ENCODE assay signal across 17 cellular contexts in the genomic region with DNA sequence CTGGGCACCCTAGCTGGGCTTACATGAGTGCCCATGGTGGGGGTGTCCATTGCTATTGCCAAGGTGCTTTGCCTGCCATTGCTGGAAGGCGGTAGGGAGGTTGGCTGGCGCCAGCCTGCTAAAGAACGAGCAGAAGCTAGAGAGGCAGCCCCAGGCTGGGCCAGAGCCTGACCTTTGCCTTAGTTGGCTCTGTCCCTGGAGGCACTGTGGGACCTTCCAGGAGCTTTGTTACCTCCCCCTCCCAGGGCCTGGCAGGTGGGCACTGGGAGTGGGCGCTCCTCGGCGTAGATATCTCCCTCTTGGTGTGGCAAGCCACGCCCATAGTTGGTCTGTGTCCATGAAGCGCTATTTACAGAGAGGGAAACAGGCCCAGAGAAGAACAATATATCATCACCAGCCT. TPM values are rescaled to one million over a fixed set of nuclear protein-coding genes. Genes with fewer than 3 reads are reported as not detected.
DNase-seq lines count a peak whose midpoint lies in the region; ATAC-seq and TF ChIP-seq lines count a peak whose summit lies in the region.
"Had no signal": no experiment of that assay in that cellular context is flagged by ENCODE, and none has a peak within 500 bp of the region (broad histone marks: within the 10 kb centered on the region; RNA-seq: fewer than 3 reads in every experiment).

No MANE protein-coding gene starts in this region.

- peaks cover 29 to 45% of the 10 kb centered on the region in 2 donors for H3K36me3 Mint-ChIP-seq in CD14-positive monocyte
- peaks cover 7% of the 10 kb centered on the region for H3K36me3 Mint-ChIP-seq in activated CD8-positive, alpha-beta T cell treated with anti-CD3 and anti-CD28 coated beads, Interleukin-2, amount 10 ng/mL, durations not matched to agents 7 days and 5 days (ENCODE audit: low read depth)

- H3K27me3 ChIP-seq in layer of hippocampus (ENCODE audit: control insufficient read depth, insufficient read depth, low read length) (no peaks in the 10 kb centered on the region), skeletal muscle tissue (ENCODE audit: control insufficient read depth in 3 of 3, insufficient read depth in 3 of 3, low read length in 3 of 3) (no peaks in the 10 kb centered on the region), PC-9 (ENCODE audit: insufficient read depth, low read depth) (no peaks in the 10 kb centered on the region)
- H3K27me3 ChIP-seq: Peyer's patch, upper lobe of left lung had no signal

- H3K9me2 ChIP-seq in PC-9 (ENCODE audit: insufficient read depth), result no peaks in the 10 kb centered on the region

- H3K9ac ChIP-seq in skeletal muscle tissue (ENCODE audit: low read depth in 1 of 3, low read length in 3 of 3), result peak overlapping the region; percentile 8 to 83 (median 51)

- DNase-seq in HUDEP-2 (lab: John Stamatoyannopoulos, UW; ENCODE audit: unreplicated experiment in 76 of 76), result peak in 65 of 76 experiments; percentile 29 to 85 (median 63)
- DNase-seq in SHP77 treated with DMSO at 0.1 percent for 48 hours (lab: John Stamatoyannopoulos, UW), result peak; percentile 81
- no peak for DNase-seq in PC-9
- DNase-seq in CD14-positive monocyte (ENCODE audit: low spot score), result no peak
- DNase-seq in activated CD8-positive, alpha-beta T cell treated with anti-CD3 and anti-CD28 coated beads, Interleukin-2, amount 10 ng/mL, durations not matched to agents 7 days and 5 days, result no peak
- DNase-seq: activated CD4-positive, alpha-beta T cell treated with anti-CD3 and anti-CD28 coated beads for 36 hours; activated T-cell treated with anti-CD3 and anti-CD28 coated beads, Interleukin-2, amount 50 U/mL, for 72 hours; cortex of kidney; hippocampal formation; mammary epithelial cell; NCI-H446 treated with DMSO at 0.1 percent for 48 hours; Peyer's patch; T-helper 17 cell had no signal

- no peak for ATAC-seq in activated CD8-positive, alpha-beta T cell treated with anti-CD3 and anti-CD28 coated beads, Interleukin-2, amount 10 ng/mL, durations not matched to agents 7 days and 5 days
- ATAC-seq: activated CD4-positive, alpha-beta T cell treated with anti-CD3 and anti-CD28 coated beads for 36 hours; activated T-cell treated with anti-CD3 and anti-CD28 coated beads, Interleukin-2, amount 50 U/mL, for 72 hours; esophagus mucosa; T-helper 17 cell had no signal

- H3K27ac Mint-ChIP-seq in CD14-positive monocyte, result no peak overlapping the region
- no peak overlapping the region for H3K27ac Mint-ChIP-seq in activated CD8-positive, alpha-beta T cell treated with anti-CD3 and anti-CD28 coated beads, Interleukin-2, amount 10 ng/mL, durations not matched to agents 7 days and 5 days
- H3K27ac Mint-ChIP-seq: activated CD4-positive, alpha-beta T cell treated with anti-CD3 and anti-CD28 coated beads for 36 hours; activated T-cell treated with anti-CD3 and anti-CD28 coated beads, Interleukin-2, amount 50 U/mL, for 72 hours had no signal

- peaks cover 0 to 4% (median 2%) of the 10 kb centered on the region in 3 donors for H3K27me3 Mint-ChIP-seq in CD14-positive monocyte (ENCODE audit: low read depth in 3 of 3)
- H3K27me3 Mint-ChIP-seq in activated CD8-positive, alpha-beta T cell treated with anti-CD3 and anti-CD28 coated beads, Interleukin-2, amount 10 ng/mL, durations not matched to agents 7 days and 5 days (ENCODE audit: low read depth), result no peaks in the 10 kb centered on the region
- H3K27me3 Mint-ChIP-seq: activated CD4-positive, alpha-beta T cell treated with anti-CD3 and anti-CD28 coated beads for 36 hours; T-helper 17 cell had no signal

- POLR2A ChIA-PET in PC-9 (lab: Charles Lee; ENCODE audit: unreplicated experiment), result no interaction called here
- POLR2A ChIA-PET in activated CD8-positive, alpha-beta T cell treated with anti-CD3 and anti-CD28 coated beads, Interleukin-2, amount 10 ng/mL, durations not matched to agents 7 days and 5 days (lab: Charles Lee), result interaction anchor here (0.7 kb wide), 1 partner anchor 9 kb away, joined by 3 read pairs; no protein-coding TSS in a partner anchor

- H3K36me3 ChIP-seq in skeletal muscle tissue (ENCODE audit: control insufficient read depth in 3 of 3, insufficient read depth in 3 of 3, low read length in 3 of 3) (peaks cover 7 to 16% (median 10%) of the 10 kb centered on the region in 3 donors), PC-9 (ENCODE audit: low read depth) (no peaks in the 10 kb centered on the region)

- peak overlapping the region; percentile 42 for H3K27ac ChIP-seq in layer of hippocampus (ENCODE audit: low read depth, low read length)
- peak overlapping the region; percentile 85 for H3K27ac ChIP-seq in skeletal muscle tissue (ENCODE audit: low read depth, low read length)
- no peak overlapping the region for H3K27ac ChIP-seq in PC-9
- H3K27ac ChIP-seq: Peyer's patch, upper lobe of left lung had no signal

- no peak overlapping the region for H3K4me3 Mint-ChIP-seq in CD14-positive monocyte
- H3K4me3 Mint-ChIP-seq in activated CD8-positive, alpha-beta T cell treated with anti-CD3 and anti-CD28 coated beads, Interleukin-2, amount 10 ng/mL, durations not matched to agents 7 days and 5 days, result no peak overlapping the region
- H3K4me3 Mint-ChIP-seq: activated CD4-positive, alpha-beta T cell treated with anti-CD3 and anti-CD28 coated beads for 36 hours; T-helper 17 cell had no signal

- H3K4me1 ChIP-seq in skeletal muscle tissue (ENCODE audit: control insufficient read depth in 3 of 3, insufficient read depth in 3 of 3, low read length in 3 of 3) (peaks cover 59 to 60% (median 59%) of the 10 kb centered on the region in 3 donors), PC-9 (replicated peaks; ENCODE audit: insufficient read depth) (peaks cover 34% of the 10 kb centered on the region)

- H3F3A ChIP-seq in PC-9 (ENCODE audit: insufficient read depth, low read depth), result peaks cover 29% of the 10 kb centered on the region

- H3K9me3 Mint-ChIP-seq in CD14-positive monocyte, result peaks cover 0 to 3% (median 0%) of the 10 kb centered on the region in 7 donors
- H3K9me3 Mint-ChIP-seq in activated CD8-positive, alpha-beta T cell treated with anti-CD3 and anti-CD28 coated beads, Interleukin-2, amount 10 ng/mL, durations not matched to agents 7 days and 5 days (ENCODE audit: insufficient read depth), result no peaks in the 10 kb centered on the region
- H3K9me3 Mint-ChIP-seq: activated T-cell treated with anti-CD3 and anti-CD28 coated beads, Interleukin-2, amount 50 U/mL, for 72 hours had no signal

- intact Hi-C loops in PC-9 (cut with micrococcal nuclease; ENCODE audit: unreplicated experiment), result no loop called here
- intact Hi-C loops in CD14-positive monocyte (cut with micrococcal nuclease), result no loop called here

- no peaks in the 10 kb centered on the region for H4K20me1 ChIP-seq in PC-9 (ENCODE audit: insufficient read depth)

- no peaks in the 10 kb centered on the region for H3K79me2 ChIP-seq in PC-9 (ENCODE audit: low read depth)

- TF ChIP-seq CTCF in PC-9 (conservative IDR thresholded peaks at IDR 0.05) (no peak), CD14-positive monocyte (IDR thresholded peaks at IDR 0.05) (no peak)

- BruUV-seq in PC-9 (replicated peaks; lab: Mats Ljungman, UMichigan), result no TSS peak

- peaks cover 24% of the 10 kb centered on the region for H3K4me1 Mint-ChIP-seq in CD14-positive monocyte
- peaks cover 17% of the 10 kb centered on the region for H3K4me1 Mint-ChIP-seq in activated CD8-positive, alpha-beta T cell treated with anti-CD3 and anti-CD28 coated beads, Interleukin-2, amount 10 ng/mL, durations not matched to agents 7 days and 5 days (ENCODE audit: low read depth)

- CTCF ChIA-PET in PC-9 (lab: Charles Lee), result interaction anchor here (0.6 kb wide), 1 partner anchor 467 kb away, joined by 3 read pairs; no protein-coding TSS in a partner anchor
- CTCF ChIA-PET in activated CD8-positive, alpha-beta T cell treated with anti-CD3 and anti-CD28 coated beads, Interleukin-2, amount 10 ng/mL, durations not matched to agents 7 days and 5 days (lab: Charles Lee), result interaction anchor here (1.1 kb wide), 1 partner anchor 9 kb away, joined by 3 read pairs; no protein-coding TSS in a partner anchor

- H3K4me3 ChIP-seq in skeletal muscle tissue (ENCODE audit: low read length in 3 of 3), result peak overlapping the region in 2 of 3 donors; percentile 29 to 65
- no peak overlapping the region for H3K4me3 ChIP-seq in PC-9
- H3K4me3 ChIP-seq: Peyer's patch, upper lobe of left lung had no signal

- H2AFZ ChIP-seq in PC-9, result no peak overlapping the region

- H3K4me2 ChIP-seq in PC-9, result no peak overlapping the region

- H3K9me3 ChIP-seq in skeletal muscle tissue (ENCODE audit: control insufficient read depth in 3 of 3, low read length in 3 of 3) (no peaks in the 10 kb centered on the region), PC-9 (ENCODE audit: insufficient read depth, low read depth) (no peaks in the 10 kb centered on the region)
- H3K9me3 ChIP-seq: Peyer's patch, upper lobe of left lung had no signal

RNA-seq across cellular contexts. Expression of a gene that starts 2.3 kb away (rescaled TPM):
- total RNA-seq in skeletal muscle tissue, result 7.8 TPM
- total RNA-seq in PC-9 (2021), result 5.8 and 6.9 TPM in 2 replicates
- 1 to 10 TPM in 1 of 2 donors, under 1 TPM in 1; 0.68 to 1.1 TPM for polyA plus RNA-seq in CD14-positive monocyte
- 10 to 100 TPM; 20.1 to 20.2 TPM for total RNA-seq in activated CD8-positive, alpha-beta T cell treated with anti-CD3 and anti-CD28 coated beads, Interleukin-2, amount 10 ng/mL, durations not matched to agents 7 days and 5 days

RNA-seq across cellular contexts. Expression of a gene that starts 28.1 kb away (rescaled TPM):
- total RNA-seq in skeletal muscle tissue (27.1 TPM), PC-9 (2021) (23.5 and 28.8 TPM in 2 replicates)
- 10 to 100 TPM; 26.1 to 29.6 TPM for polyA plus RNA-seq in CD14-positive monocyte
- 10 to 100 TPM; 33.4 to 35.4 TPM for total RNA-seq in activated CD8-positive, alpha-beta T cell treated with anti-CD3 and anti-CD28 coated beads, Interleukin-2, amount 10 ng/mL, durations not matched to agents 7 days and 5 days

RNA-seq across cellular contexts. Expression of a gene that starts 28.2 kb away (rescaled TPM):
- total RNA-seq in skeletal muscle tissue (19.8 TPM), PC-9 (2021) (60.0 and 73.1 TPM in 2 replicates)
- polyA plus RNA-seq in CD14-positive monocyte, result 1 to 10 TPM; 7.6 to 8.2 TPM
- total RNA-seq in activated CD8-positive, alpha-beta T cell treated with anti-CD3 and anti-CD28 coated beads, Interleukin-2, amount 10 ng/mL, durations not matched to agents 7 days and 5 days, result 100 to 1,000 TPM; 123 to 124 TPM

Comparison
In these comparisons a context has a peak if more than half of its experiments do, and no peak if none do; other contexts are left out.
1. DNase-seq: peak in HUDEP-2 (65 of 76) and SHP77 treated with DMSO at 0.1 percent for 48 hours (single experiment); none in PC-9 (0 of 2), CD14-positive monocyte (single experiment) and activated CD8-positive, alpha-beta T cell treated with anti-CD3 and anti-CD28 coated beads, Interleukin-2, amount 10 ng/mL, durations not matched to agents 7 days and 5 days (single experiment).